ENCODE assay signal across 2 cellular contexts in the genomic region with DNA sequence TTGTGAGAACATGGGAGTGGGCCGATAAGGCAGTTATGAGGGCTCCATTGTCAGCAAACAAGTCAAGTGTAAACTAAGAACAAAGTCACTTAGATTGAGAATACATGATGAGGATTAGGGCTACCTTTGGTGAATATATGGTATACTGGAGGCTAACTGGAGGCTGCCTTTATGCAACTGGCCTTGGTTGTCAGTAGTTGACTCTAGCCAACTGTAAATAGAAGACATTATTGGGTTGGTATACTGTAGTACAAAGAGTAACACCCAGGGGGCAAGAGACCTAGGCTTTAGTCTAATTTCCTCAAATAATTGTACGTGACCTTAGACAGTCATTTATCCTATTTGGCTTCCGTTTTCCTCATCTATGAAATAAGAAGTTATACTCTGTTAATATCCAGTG.
TF ChIP-seq lines count a peak whose summit lies in the region.

No MANE protein-coding gene starts in this region.

TF ChIP-seq in GM23338, 12 proteins besides CTCF, POLR2A, EP300 and RAD21 (continued from another document):
- TF ChIP-seq, protein P1, sequence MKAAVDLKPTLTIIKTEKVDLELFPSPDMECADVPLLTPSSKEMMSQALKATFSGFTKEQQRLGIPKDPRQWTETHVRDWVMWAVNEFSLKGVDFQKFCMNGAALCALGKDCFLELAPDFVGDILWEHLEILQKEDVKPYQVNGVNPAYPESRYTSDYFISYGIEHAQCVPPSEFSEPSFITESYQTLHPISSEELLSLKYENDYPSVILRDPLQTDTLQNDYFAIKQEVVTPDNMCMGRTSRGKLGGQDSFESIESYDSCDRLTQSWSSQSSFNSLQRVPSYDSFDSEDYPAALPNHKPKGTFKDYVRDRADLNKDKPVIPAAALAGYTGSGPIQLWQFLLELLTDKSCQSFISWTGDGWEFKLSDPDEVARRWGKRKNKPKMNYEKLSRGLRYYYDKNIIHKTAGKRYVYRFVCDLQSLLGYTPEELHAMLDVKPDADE (IDR thresholded peaks at IDR 0.05): no peak
- TF ChIP-seq NANOG (IDR thresholded peaks at IDR 0.05; ENCODE audit: borderline replicate concordance): no peak
- no peak for TF ChIP-seq STAT1 (IDR thresholded peaks at IDR 0.05; ENCODE audit: unreplicated experiment)
- TF ChIP-seq, protein P2, sequence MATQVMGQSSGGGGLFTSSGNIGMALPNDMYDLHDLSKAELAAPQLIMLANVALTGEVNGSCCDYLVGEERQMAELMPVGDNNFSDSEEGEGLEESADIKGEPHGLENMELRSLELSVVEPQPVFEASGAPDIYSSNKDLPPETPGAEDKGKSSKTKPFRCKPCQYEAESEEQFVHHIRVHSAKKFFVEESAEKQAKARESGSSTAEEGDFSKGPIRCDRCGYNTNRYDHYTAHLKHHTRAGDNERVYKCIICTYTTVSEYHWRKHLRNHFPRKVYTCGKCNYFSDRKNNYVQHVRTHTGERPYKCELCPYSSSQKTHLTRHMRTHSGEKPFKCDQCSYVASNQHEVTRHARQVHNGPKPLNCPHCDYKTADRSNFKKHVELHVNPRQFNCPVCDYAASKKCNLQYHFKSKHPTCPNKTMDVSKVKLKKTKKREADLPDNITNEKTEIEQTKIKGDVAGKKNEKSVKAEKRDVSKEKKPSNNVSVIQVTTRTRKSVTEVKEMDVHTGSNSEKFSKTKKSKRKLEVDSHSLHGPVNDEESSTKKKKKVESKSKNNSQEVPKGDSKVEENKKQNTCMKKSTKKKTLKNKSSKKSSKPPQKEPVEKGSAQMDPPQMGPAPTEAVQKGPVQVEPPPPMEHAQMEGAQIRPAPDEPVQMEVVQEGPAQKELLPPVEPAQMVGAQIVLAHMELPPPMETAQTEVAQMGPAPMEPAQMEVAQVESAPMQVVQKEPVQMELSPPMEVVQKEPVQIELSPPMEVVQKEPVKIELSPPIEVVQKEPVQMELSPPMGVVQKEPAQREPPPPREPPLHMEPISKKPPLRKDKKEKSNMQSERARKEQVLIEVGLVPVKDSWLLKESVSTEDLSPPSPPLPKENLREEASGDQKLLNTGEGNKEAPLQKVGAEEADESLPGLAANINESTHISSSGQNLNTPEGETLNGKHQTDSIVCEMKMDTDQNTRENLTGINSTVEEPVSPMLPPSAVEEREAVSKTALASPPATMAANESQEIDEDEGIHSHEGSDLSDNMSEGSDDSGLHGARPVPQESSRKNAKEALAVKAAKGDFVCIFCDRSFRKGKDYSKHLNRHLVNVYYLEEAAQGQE (IDR thresholded peaks at IDR 0.05; ENCODE audit: unreplicated experiment): no peak
- TF ChIP-seq, protein P3, sequence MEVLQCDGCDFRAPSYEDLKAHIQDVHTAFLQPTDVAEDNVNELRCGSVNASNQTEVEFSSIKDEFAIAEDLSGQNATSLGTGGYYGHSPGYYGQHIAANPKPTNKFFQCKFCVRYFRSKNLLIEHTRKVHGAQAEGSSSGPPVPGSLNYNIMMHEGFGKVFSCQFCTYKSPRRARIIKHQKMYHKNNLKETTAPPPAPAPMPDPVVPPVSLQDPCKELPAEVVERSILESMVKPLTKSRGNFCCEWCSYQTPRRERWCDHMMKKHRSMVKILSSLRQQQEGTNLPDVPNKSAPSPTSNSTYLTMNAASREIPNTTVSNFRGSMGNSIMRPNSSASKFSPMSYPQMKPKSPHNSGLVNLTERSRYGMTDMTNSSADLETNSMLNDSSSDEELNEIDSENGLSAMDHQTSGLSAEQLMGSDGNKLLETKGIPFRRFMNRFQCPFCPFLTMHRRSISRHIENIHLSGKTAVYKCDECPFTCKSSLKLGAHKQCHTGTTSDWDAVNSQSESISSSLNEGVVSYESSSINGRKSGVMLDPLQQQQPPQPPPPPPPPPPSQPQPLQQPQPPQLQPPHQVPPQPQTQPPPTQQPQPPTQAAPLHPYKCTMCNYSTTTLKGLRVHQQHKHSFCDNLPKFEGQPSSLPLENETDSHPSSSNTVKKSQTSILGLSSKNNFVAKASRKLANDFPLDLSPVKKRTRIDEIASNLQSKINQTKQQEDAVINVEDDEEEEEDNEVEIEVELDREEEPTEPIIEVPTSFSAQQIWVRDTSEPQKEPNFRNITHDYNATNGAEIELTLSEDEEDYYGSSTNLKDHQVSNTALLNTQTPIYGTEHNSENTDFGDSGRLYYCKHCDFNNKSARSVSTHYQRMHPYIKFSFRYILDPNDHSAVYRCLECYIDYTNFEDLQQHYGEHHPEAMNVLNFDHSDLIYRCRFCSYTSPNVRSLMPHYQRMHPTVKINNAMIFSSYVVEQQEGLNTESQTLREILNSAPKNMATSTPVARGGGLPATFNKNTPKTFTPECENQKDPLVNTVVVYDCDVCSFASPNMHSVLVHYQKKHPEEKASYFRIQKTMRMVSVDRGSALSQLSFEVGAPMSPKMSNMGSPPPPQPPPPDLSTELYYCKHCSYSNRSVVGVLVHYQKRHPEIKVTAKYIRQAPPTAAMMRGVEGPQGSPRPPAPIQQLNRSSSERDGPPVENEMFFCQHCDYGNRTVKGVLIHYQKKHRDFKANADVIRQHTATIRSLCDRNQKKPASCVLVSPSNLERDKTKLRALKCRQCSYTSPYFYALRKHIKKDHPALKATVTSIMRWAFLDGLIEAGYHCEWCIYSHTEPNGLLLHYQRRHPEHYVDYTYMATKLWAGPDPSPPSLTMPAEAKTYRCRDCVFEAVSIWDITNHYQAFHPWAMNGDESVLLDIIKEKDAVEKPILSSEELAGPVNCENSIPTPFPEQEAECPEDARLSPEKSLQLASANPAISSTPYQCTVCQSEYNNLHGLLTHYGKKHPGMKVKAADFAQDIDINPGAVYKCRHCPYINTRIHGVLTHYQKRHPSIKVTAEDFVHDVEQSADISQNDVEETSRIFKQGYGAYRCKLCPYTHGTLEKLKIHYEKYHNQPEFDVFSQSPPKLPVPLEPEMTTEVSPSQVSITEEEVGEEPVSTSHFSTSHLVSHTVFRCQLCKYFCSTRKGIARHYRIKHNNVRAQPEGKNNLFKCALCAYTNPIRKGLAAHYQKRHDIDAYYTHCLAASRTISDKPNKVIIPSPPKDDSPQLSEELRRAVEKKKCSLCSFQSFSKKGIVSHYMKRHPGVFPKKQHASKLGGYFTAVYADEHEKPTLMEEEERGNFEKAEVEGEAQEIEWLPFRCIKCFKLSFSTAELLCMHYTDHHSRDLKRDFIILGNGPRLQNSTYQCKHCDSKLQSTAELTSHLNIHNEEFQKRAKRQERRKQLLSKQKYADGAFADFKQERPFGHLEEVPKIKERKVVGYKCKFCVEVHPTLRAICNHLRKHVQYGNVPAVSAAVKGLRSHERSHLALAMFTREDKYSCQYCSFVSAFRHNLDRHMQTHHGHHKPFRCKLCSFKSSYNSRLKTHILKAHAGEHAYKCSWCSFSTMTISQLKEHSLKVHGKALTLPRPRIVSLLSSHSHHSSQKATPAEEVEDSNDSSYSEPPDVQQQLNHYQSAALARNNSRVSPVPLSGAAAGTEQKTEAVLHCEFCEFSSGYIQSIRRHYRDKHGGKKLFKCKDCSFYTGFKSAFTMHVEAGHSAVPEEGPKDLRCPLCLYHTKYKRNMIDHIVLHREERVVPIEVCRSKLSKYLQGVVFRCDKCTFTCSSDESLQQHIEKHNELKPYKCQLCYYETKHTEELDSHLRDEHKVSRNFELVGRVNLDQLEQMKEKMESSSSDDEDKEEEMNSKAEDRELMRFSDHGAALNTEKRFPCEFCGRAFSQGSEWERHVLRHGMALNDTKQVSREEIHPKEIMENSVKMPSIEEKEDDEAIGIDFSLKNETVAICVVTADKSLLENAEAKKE (CRISPR knock-in tag; IDR thresholded peaks at IDR 0.05): no peak
- TF ChIP-seq CREB1 (CRISPR knock-in tag; IDR thresholded peaks at IDR 0.05; ENCODE audit: low read depth): no peak
- TF ChIP-seq EZH2 (IDR thresholded peaks at IDR 0.05; ENCODE audit: low read depth, unreplicated experiment): no peak
- no peak for TF ChIP-seq POLR2AphosphoS5 (IDR thresholded peaks at IDR 0.05; ENCODE audit: low read depth)
- no peak for TF ChIP-seq ZNF331 (CRISPR knock-in tag; IDR thresholded peaks at IDR 0.05; ENCODE audit: low read depth)

TF ChIP-seq in GM12878, 131 proteins besides CTCF, POLR2A, EP300 and RAD21 (continued from another document):
- TF ChIP-seq, protein P4, sequence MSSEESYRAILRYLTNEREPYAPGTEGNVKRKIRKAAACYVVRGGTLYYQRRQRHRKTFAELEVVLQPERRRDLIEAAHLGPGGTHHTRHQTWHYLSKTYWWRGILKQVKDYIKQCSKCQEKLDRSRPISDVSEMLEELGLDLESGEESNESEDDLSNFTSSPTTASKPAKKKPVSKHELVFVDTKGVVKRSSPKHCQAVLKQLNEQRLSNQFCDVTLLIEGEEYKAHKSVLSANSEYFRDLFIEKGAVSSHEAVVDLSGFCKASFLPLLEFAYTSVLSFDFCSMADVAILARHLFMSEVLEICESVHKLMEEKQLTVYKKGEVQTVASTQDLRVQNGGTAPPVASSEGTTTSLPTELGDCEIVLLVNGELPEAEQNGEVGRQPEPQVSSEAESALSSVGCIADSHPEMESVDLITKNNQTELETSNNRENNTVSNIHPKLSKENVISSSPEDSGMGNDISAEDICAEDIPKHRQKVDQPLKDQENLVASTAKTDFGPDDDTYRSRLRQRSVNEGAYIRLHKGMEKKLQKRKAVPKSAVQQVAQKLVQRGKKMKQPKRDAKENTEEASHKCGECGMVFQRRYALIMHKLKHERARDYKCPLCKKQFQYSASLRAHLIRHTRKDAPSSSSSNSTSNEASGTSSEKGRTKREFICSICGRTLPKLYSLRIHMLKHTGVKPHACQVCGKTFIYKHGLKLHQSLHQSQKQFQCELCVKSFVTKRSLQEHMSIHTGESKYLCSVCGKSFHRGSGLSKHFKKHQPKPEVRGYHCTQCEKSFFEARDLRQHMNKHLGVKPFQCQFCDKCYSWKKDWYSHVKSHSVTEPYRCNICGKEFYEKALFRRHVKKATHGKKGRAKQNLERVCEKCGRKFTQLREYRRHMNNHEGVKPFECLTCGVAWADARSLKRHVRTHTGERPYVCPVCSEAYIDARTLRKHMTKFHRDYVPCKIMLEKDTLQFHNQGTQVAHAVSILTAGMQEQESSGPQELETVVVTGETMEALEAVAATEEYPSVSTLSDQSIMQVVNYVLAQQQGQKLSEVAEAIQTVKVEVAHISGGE (CRISPR knock-in tag; IDR thresholded peaks at IDR 0.05): no peak
- TF ChIP-seq PAX8 (IDR thresholded peaks at IDR 0.05) (no peak), ZSCAN29 (IDR thresholded peaks at IDR 0.05) (no peak), NR2C1 (IDR thresholded peaks at IDR 0.05) (no peak), LARP7 (IDR thresholded peaks at IDR 0.05) (no peak), PML (IDR thresholded peaks at IDR 0.05; ENCODE audit: low read length) (no peak), RAD51 (IDR thresholded peaks at IDR 0.05) (no peak), ZNF622 (IDR thresholded peaks at IDR 0.05) (no peak), MEF2A (IDR thresholded peaks at IDR 0.05; ENCODE audit: insufficient read depth, low read depth, low read length) (no peak)
- TF ChIP-seq, protein P5, sequence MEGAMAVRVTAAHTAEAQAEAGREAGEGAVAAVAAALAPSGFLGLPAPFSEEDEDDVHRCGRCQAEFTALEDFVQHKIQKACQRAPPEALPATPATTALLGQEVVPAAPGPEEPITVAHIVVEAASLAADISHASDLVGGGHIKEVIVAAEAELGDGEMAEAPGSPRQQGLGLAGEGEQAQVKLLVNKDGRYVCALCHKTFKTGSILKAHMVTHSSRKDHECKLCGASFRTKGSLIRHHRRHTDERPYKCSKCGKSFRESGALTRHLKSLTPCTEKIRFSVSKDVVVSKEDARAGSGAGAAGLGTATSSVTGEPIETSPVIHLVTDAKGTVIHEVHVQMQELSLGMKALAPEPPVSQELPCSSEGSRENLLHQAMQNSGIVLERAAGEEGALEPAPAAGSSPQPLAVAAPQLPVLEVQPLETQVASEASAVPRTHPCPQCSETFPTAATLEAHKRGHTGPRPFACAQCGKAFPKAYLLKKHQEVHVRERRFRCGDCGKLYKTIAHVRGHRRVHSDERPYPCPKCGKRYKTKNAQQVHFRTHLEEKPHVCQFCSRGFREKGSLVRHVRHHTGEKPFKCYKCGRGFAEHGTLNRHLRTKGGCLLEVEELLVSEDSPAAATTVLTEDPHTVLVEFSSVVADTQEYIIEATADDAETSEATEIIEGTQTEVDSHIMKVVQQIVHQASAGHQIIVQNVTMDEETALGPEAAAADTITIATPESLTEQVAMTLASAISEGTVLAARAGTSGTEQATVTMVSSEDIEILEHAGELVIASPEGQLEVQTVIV (IDR thresholded peaks at IDR 0.05; ENCODE audit: borderline replicate concordance, partially characterized antibody): no peak
